ENCODE assay signal across 20 cellular contexts in the genomic region with DNA sequence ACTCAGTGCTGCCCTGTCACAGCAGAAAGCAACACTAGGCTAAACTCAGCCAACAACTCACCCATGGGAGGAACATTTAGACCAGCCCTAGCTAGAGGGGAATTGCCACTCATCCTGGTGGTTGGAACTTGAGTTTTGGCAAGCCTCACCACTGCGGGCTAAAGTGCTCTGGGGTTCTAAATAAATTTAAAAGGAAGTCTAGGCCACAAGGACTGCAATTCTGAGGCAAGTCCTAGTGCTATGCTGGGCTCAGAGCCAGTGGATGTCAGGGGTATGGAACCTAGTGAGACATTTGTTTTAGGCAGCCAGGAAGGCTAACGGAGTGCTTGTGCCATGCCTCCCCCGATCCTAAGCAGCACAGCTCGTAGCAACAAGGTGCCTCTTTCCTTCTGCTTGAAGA.
DNase-seq lines count a peak whose midpoint lies in the region; ATAC-seq and TF ChIP-seq lines count a peak whose summit lies in the region.
"Had no signal": no experiment of that assay in that cellular context is flagged by ENCODE, and none has a peak within 500 bp of the region (broad histone marks: within the 10 kb centered on the region; RNA-seq: fewer than 3 reads in every experiment).

No MANE protein-coding gene starts in this region.

- ATAC-seq in HG03108 (IDR thresholded peaks at IDR 0.05; ENCODE audit: unreplicated experiment): no peak
- ATAC-seq: K562, Panc1, Right ventricle myocardium inferior, T-cell had no signal

- H3K23ac ChIP-seq in mesenchymal stem cell (ENCODE audit: low read length in 2 of 2): no peak overlapping the region

- TF ChIP-seq CTCF in astrocyte of the spinal cord (IDR thresholded peaks at IDR 0.05; ENCODE audit: low read depth, low read length): no peak

- H3K4me2 ChIP-seq in mesenchymal stem cell (ENCODE audit: low read length, poor library complexity, severe bottlenecking): no peak overlapping the region

- peak overlapping the region; percentile 70 for H4K91ac ChIP-seq in mesenchymal stem cell (ENCODE audit: low read length)

- WGBS in mesenchymal stem cell: 96% methylated on average over 4 of the region's 4 CpGs

- peak; percentile 3 for DNase-seq in EL
- peak; percentile 4 for DNase-seq in MG63
- peak; percentile 33 for DNase-seq in astrocyte of the spinal cord (ENCODE audit: low read depth, low spot score)
- DNase-seq in mesenchymal stem cell: no peak
- DNase-seq in NCI-H2081 treated with DMSO at 0.1 percent for 48 hours (lab: John Stamatoyannopoulos, UW): no peak
- no peak for DNase-seq in NCI-H2227 treated with DMSO at 0.1 percent for 48 hours (lab: John Stamatoyannopoulos, UW)
- DNase-seq in RKO (ENCODE audit: low spot score): no peak
- DNase-seq: HCEC 1CT, NCI-H1092 treated with DMSO at 0.1 percent for 48 hours, NCI-H146, NCI-H2029 treated with DMSO at 0.1 percent for 48 hours, NCI-H2171 treated with DMSO at 0.1 percent for 48 hours, NCI-H446 treated with DMSO at 0.1 percent for 48 hours, NCI-H69, T-cell had no signal

- no peaks in the 10 kb centered on the region for H3K36me3 ChIP-seq in MG63
- H3K36me3 ChIP-seq in mesenchymal stem cell (ENCODE audit: control insufficient read depth in 1 of 2, insufficient read depth in 2 of 2, low read depth in 1 of 2, low read length in 2 of 2): no peaks in the 10 kb centered on the region

- no peak overlapping the region for H3K9ac ChIP-seq in mesenchymal stem cell (ENCODE audit: low read length)

- no peak overlapping the region for H3K4ac ChIP-seq in mesenchymal stem cell (ENCODE audit: low read depth in 1 of 2, low read length in 2 of 2)

- peak overlapping the region in 1 of 2 experiments; percentile 56 for H2BK12ac ChIP-seq in mesenchymal stem cell (ENCODE audit: low read length in 2 of 2)

- H3K27me3 ChIP-seq in MG63: no peaks in the 10 kb centered on the region
- H3K27me3 ChIP-seq in mesenchymal stem cell (ENCODE audit: control insufficient read depth in 1 of 2, insufficient read depth in 1 of 2, low read length in 2 of 2): no peaks in the 10 kb centered on the region

- H2AK5ac ChIP-seq in mesenchymal stem cell (ENCODE audit: low read length, severe bottlenecking): no peak overlapping the region

- no peak overlapping the region for H3K4me3 ChIP-seq in MG63
- no peak overlapping the region for H3K4me3 ChIP-seq in astrocyte of the spinal cord (ENCODE audit: low read depth, low read length)
- H3K4me3 ChIP-seq in mesenchymal stem cell (ENCODE audit: insufficient read depth in 1 of 2, low read depth in 1 of 2, low read length in 2 of 2): no peak overlapping the region
- H3K4me3 ChIP-seq: K562, SK-N-MC had no signal

- H3K18ac ChIP-seq in mesenchymal stem cell (ENCODE audit: low read depth in 1 of 2, low read length in 2 of 2): no peak overlapping the region

- H3K4me1 ChIP-seq in mesenchymal stem cell (ENCODE audit: control insufficient read depth, insufficient read depth, low read depth, low read length): no peaks in the 10 kb centered on the region

- H2BK5ac ChIP-seq in mesenchymal stem cell (ENCODE audit: low read depth, low read length, poor library complexity, severe bottlenecking): no peak overlapping the region

- H2BK120ac ChIP-seq in mesenchymal stem cell (ENCODE audit: low read depth, low read length): no peak overlapping the region

- in situ Hi-C loops in astrocyte of the spinal cord (cut with HindIII; ENCODE audit: low sequenced_read_pairs): no loop called here

- H3K9me3 ChIP-seq in MG63: peaks cover 4% of the 10 kb centered on the region
- H3K9me3 ChIP-seq in mesenchymal stem cell (ENCODE audit: control insufficient read depth, low read length): peaks cover 18% of the 10 kb centered on the region

- H3K27ac ChIP-seq in mesenchymal stem cell (ENCODE audit: low read length, poor library complexity, severe bottlenecking): no peak overlapping the region
- H3K27ac ChIP-seq: SK-N-MC had no signal

- no peak overlapping the region for H2AFZ ChIP-seq in mesenchymal stem cell (ENCODE audit: low read depth, low read length)

- H2BK15ac ChIP-seq in mesenchymal stem cell (ENCODE audit: low read depth, poor library complexity, severe bottlenecking): no peak overlapping the region

- no peaks in the 10 kb centered on the region for H3K79me1 ChIP-seq in mesenchymal stem cell (replicated peaks; ENCODE audit: low read length, poor library complexity, severe bottlenecking)

- no peak overlapping the region for H3K14ac ChIP-seq in mesenchymal stem cell (ENCODE audit: low read length in 2 of 2)

- H4K8ac ChIP-seq in mesenchymal stem cell (ENCODE audit: low read length): peak overlapping the region; percentile 19

Comparison
In these comparisons a context has a peak if more than half of its experiments do, and no peak if none do; other contexts are left out.
1. DNase-seq: peak in EL (single experiment), MG63 (single experiment) and astrocyte of the spinal cord (single experiment); none in mesenchymal stem cell (single experiment), NCI-H2081 treated with DMSO at 0.1 percent for 48 hours (single experiment), NCI-H2227 treated with DMSO at 0.1 percent for 48 hours (single experiment) and RKO (single experiment).